In the genomic region with DNA sequence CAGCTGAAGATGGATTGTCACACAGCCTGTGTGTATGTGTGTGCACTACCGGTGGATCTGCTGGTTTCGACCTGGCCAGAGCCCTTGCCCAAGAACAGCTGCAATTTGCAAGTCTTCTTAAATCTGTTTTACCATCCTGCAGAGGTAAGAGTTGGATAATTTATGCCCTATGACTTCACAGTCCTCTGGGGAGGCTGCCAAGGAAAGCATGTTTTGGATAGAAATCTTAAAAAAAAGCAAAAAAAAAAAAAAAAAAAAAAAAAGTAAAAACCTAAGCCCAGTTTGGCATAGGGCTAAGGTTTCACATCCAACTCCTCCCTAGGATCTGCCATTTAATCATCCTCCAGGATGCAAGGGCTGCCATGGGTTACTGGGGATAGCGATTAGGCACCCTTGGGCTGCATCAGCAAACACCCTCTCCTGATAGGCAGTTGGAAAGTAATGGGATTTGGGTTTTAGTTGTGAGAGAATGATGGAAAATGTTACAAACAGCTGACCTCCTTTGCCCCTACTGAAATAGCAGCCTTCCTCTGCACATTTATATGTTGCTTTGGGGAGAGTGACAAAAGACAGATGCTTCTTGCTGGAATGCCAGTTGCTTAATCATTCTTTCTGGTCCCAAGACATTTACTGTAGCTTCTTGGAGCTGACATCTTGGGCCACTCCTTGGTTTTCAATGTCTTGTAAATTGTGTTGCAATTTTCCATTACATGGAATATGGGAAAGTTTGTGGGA, we compare ENCODE assay signal across 2 cellular contexts.
TF ChIP-seq lines count a peak whose summit lies in the region.

No MANE protein-coding gene starts in this region.

TF ChIP-seq in liver, 16 proteins besides CTCF, POLR2A, EP300 and RAD21:
- TF ChIP-seq RXRA (IDR thresholded peaks at IDR 0.05) (peak; percentile 24), NR2F2 (IDR thresholded peaks at IDR 0.05) (peak; percentile 86), FOXA2 (IDR thresholded peaks at IDR 0.05) (no peak), SP1 (IDR thresholded peaks at IDR 0.05) (peak; percentile 39)

TF ChIP-seq in HepG2, 621 proteins besides CTCF, POLR2A, EP300 and RAD21:
- TF ChIP-seq SP140L (CRISPR knock-in tag; IDR thresholded peaks at IDR 0.05; ENCODE audit: borderline replicate concordance), result no peak
- TF ChIP-seq, protein P1, sequence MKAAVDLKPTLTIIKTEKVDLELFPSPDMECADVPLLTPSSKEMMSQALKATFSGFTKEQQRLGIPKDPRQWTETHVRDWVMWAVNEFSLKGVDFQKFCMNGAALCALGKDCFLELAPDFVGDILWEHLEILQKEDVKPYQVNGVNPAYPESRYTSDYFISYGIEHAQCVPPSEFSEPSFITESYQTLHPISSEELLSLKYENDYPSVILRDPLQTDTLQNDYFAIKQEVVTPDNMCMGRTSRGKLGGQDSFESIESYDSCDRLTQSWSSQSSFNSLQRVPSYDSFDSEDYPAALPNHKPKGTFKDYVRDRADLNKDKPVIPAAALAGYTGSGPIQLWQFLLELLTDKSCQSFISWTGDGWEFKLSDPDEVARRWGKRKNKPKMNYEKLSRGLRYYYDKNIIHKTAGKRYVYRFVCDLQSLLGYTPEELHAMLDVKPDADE (CRISPR knock-in tag; IDR thresholded peaks at IDR 0.05), result no peak
- TF ChIP-seq, protein P2, sequence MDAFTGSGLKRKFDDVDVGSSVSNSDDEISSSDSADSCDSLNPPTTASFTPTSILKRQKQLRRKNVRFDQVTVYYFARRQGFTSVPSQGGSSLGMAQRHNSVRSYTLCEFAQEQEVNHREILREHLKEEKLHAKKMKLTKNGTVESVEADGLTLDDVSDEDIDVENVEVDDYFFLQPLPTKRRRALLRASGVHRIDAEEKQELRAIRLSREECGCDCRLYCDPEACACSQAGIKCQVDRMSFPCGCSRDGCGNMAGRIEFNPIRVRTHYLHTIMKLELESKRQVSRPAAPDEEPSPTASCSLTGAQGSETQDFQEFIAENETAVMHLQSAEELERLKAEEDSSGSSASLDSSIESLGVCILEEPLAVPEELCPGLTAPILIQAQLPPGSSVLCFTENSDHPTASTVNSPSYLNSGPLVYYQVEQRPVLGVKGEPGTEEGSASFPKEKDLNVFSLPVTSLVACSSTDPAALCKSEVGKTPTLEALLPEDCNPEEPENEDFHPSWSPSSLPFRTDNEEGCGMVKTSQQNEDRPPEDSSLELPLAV (CRISPR knock-in tag; conservative IDR thresholded peaks at IDR 0.05; ENCODE audit: low read depth), result no peak
- TF ChIP-seq, protein P3, sequence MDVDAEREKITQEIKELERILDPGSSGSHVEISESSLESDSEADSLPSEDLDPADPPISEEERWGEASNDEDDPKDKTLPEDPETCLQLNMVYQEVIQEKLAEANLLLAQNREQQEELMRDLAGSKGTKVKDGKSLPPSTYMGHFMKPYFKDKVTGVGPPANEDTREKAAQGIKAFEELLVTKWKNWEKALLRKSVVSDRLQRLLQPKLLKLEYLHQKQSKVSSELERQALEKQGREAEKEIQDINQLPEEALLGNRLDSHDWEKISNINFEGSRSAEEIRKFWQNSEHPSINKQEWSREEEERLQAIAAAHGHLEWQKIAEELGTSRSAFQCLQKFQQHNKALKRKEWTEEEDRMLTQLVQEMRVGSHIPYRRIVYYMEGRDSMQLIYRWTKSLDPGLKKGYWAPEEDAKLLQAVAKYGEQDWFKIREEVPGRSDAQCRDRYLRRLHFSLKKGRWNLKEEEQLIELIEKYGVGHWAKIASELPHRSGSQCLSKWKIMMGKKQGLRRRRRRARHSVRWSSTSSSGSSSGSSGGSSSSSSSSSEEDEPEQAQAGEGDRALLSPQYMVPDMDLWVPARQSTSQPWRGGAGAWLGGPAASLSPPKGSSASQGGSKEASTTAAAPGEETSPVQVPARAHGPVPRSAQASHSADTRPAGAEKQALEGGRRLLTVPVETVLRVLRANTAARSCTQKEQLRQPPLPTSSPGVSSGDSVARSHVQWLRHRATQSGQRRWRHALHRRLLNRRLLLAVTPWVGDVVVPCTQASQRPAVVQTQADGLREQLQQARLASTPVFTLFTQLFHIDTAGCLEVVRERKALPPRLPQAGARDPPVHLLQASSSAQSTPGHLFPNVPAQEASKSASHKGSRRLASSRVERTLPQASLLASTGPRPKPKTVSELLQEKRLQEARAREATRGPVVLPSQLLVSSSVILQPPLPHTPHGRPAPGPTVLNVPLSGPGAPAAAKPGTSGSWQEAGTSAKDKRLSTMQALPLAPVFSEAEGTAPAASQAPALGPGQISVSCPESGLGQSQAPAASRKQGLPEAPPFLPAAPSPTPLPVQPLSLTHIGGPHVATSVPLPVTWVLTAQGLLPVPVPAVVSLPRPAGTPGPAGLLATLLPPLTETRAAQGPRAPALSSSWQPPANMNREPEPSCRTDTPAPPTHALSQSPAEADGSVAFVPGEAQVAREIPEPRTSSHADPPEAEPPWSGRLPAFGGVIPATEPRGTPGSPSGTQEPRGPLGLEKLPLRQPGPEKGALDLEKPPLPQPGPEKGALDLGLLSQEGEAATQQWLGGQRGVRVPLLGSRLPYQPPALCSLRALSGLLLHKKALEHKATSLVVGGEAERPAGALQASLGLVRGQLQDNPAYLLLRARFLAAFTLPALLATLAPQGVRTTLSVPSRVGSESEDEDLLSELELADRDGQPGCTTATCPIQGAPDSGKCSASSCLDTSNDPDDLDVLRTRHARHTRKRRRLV (CRISPR knock-in tag; IDR thresholded peaks at IDR 0.05), result no peak
- TF ChIP-seq SUZ12 (IDR thresholded peaks at IDR 0.05; ENCODE audit: low read depth, low read length), result no peak
- no peak for TF ChIP-seq ZNF180 (CRISPR knock-in tag; IDR thresholded peaks at IDR 0.05; ENCODE audit: borderline replicate concordance, low read depth)
- TF ChIP-seq ZNF3 (CRISPR knock-in tag; IDR thresholded peaks at IDR 0.05), result no peak
- TF ChIP-seq DNMT3B (CRISPR knock-in tag; conservative IDR thresholded peaks at IDR 0.05), result no peak
- TF ChIP-seq MAFK (conservative IDR thresholded peaks at IDR 0.05 in 1 of 2, IDR thresholded peaks at IDR 0.05 in 1 of 2; ENCODE audit: low read length in 2 of 2), result no peak
- no peak for TF ChIP-seq U2AF2 (IDR thresholded peaks at IDR 0.05; ENCODE audit: low read depth, low read length)
- TF ChIP-seq MLLT10 (CRISPR knock-in tag; IDR thresholded peaks at IDR 0.05), result no peak
- no peak for TF ChIP-seq KMT2A (CRISPR knock-in tag; IDR thresholded peaks at IDR 0.05)
- no peak for TF ChIP-seq MED8 (CRISPR knock-in tag; IDR thresholded peaks at IDR 0.05; ENCODE audit: insufficient replicate concordance)
